ENCODE assay signal across 28 cellular contexts in the genomic region with DNA sequence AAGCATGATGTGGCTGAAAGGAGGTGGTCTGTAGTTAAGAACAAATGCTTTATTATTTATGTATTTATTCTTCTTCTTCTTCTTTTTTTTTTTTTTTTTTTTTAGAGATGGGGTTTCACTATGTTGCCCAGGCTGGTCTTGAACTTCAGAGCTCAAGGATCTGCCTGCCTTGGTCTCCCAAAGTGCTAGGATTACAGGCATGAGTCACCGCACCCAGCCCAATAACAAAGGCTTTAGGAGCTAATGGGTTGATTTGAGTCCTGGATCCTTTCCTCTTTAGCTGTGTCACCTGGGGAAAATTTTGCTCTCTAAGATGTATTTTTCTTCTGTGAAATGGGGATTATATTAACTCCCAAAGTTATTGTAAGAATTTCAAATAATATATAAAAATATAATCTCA.
A peak's percentile ranks its signal among the peaks of the same experiment; 100 is the strongest.
DNase-seq lines count a peak whose midpoint lies in the region; ATAC-seq, FAIRE-seq and TF ChIP-seq lines count a peak whose summit lies in the region.
"Had no signal": no experiment of that assay in that cellular context is flagged by ENCODE, and none has a peak within 500 bp of the region (broad histone marks: within the 10 kb centered on the region; RNA-seq: fewer than 3 reads in every experiment).

No MANE protein-coding gene starts in this region.

- H2AK5ac ChIP-seq in H1 (ENCODE audit: low read depth, low read length) (no peak overlapping the region), mesendoderm (ENCODE audit: low read length) (no peak overlapping the region)

- FAIRE-seq in H1 (lab: Jason Lieb, UNC) = no peak
- FAIRE-seq: A204.1, GM12878, GM12892, GM18507 had no signal

- TF ChIP-seq POLR2A in H1 (IDR thresholded peaks at IDR 0.05; ENCODE audit: control extremely low read depth in 1 of 2, low read depth in 2 of 2, low read length in 2 of 2) = no peak
- TF ChIP-seq POLR2A in esophagus muscularis mucosa (IDR thresholded peaks at IDR 0.05; ENCODE audit: low read depth) = no peak

- no peak overlapping the region for H3K27ac Mint-ChIP-seq in WTC11
- H3K27ac Mint-ChIP-seq in neural progenitor cell = no peak overlapping the region
- H3K27ac Mint-ChIP-seq: CD14-positive monocyte; CD4-positive, alpha-beta memory T cell; CD4-positive, CD25-positive, alpha-beta regulatory T cell; CD8-positive, alpha-beta memory T cell had no signal

- POLR2A ChIA-PET in WTC11 (lab: Charles Lee) (no interaction called here), H1 (lab: Charles Lee; ENCODE audit: partially characterized antibody) (interaction anchor here (1.6 kb wide), 1 partner anchor 15 kb away, joined by 5 read pairs; no protein-coding TSS in a partner anchor)

- H2AFZ ChIP-seq in H1 (ENCODE audit: low read length) (no peak overlapping the region), neural progenitor cell (replicated peaks) (no peak overlapping the region)

- H3K36me3 ChIP-seq in H1 (ENCODE audit: control insufficient read depth in 2 of 4, insufficient read depth in 4 of 4, low read length in 3 of 4) = no peaks in the 10 kb centered on the region
- no peaks in the 10 kb centered on the region for H3K36me3 ChIP-seq in esophagus muscularis mucosa
- H3K36me3 ChIP-seq in mesendoderm (ENCODE audit: control insufficient read depth, insufficient read depth, low read length) = no peaks in the 10 kb centered on the region
- no peaks in the 10 kb centered on the region for H3K36me3 ChIP-seq in neural progenitor cell
- H3K36me3 ChIP-seq: BE2C, BLaER1 had no signal

- TF ChIP-seq EP300 in H1 (IDR thresholded peaks at IDR 0.05; ENCODE audit: borderline replicate concordance in 1 of 2, low read depth in 2 of 2, low read length in 2 of 2) (no peak), esophagus muscularis mucosa (IDR thresholded peaks at IDR 0.05) (no peak)

- H2BK5ac ChIP-seq in H1 (ENCODE audit: low read depth, low read length) = no peak overlapping the region
- no peak overlapping the region for H2BK5ac ChIP-seq in mesendoderm (ENCODE audit: low read length)

- H3K27me3 Mint-ChIP-seq in WTC11 (ENCODE audit: low read depth) = no peaks in the 10 kb centered on the region
- H3K27me3 Mint-ChIP-seq in neural progenitor cell (ENCODE audit: insufficient read depth, low read depth) = no peaks in the 10 kb centered on the region
- H3K27me3 Mint-ChIP-seq: CD4-positive, alpha-beta memory T cell had no signal

- H3F3A ChIP-seq in neural progenitor cell (ENCODE audit: low read depth) = peaks cover 8% of the 10 kb centered on the region

- H4K91ac ChIP-seq in H1 (replicated peaks; ENCODE audit: insufficient read length, low read length) = no peak overlapping the region

- TF ChIP-seq CTCF in WTC11 (IDR thresholded peaks at IDR 0.05) (no peak), H1 (IDR thresholded peaks at IDR 0.05; ENCODE audit: control extremely low read depth in 1 of 3, insufficient read depth in 1 of 3, low read depth in 1 of 3, low read length in 3 of 3) (no peak), esophagus muscularis mucosa (IDR thresholded peaks at IDR 0.05) (no peak), neural progenitor cell (IDR thresholded peaks at IDR 0.05) (no peak)

- no CpG with 5 or more reads among the region's 1 CpG for WGBS in H1 (ENCODE audit: extremely low coverage in 1 of 2, insufficient coverage in 1 of 2, insufficient read length in 1 of 2, insufficient replicate concordance in 2 of 2, low coverage in 1 of 2, low lambda C conversion rate in 2 of 2, missing lambda C conversion rate in 1 of 2), 2 experiments
- 93% methylated on average over 1 of the region's 1 CpG for WGBS in esophagus muscularis mucosa
- WGBS in mesendoderm (ENCODE audit: extremely low coverage, insufficient coverage, low lambda C conversion rate) = no CpG with 5 or more reads among the region's 1 CpG

- H2BK120ac ChIP-seq in H1 (replicated peaks; ENCODE audit: low read depth, low read length) (no peak overlapping the region), mesendoderm (ENCODE audit: low read depth, low read length) (no peak overlapping the region)

- no peaks in the 10 kb centered on the region for H3K79me1 ChIP-seq in H1 (ENCODE audit: low read depth, low read length)
- no peaks in the 10 kb centered on the region for H3K79me1 ChIP-seq in mesendoderm (ENCODE audit: low read length)

- H4K20me1 ChIP-seq in H1 (replicated peaks in 1 of 2; ENCODE audit: control insufficient read depth in 1 of 2, insufficient read depth in 2 of 2, low read length in 2 of 2) (no peaks in the 10 kb centered on the region), neural progenitor cell (ENCODE audit: low read depth) (no peaks in the 10 kb centered on the region)
- H4K20me1 ChIP-seq: BLaER1 had no signal

- H2BK15ac ChIP-seq in H1 (ENCODE audit: low read length) (no peak overlapping the region), mesendoderm (replicated peaks; ENCODE audit: low read depth) (no peak overlapping the region)

- H3K4ac ChIP-seq in H1 (replicated peaks; ENCODE audit: insufficient read length, low read depth, low read length) (no peak overlapping the region), mesendoderm (ENCODE audit: low read depth, low read length) (no peak overlapping the region)

- intact Hi-C loops in esophagus muscularis mucosa (cut with DNase I) = no loop called here

- H3K18ac ChIP-seq in H1 (ENCODE audit: extremely low read depth, low read length) = no peak overlapping the region
- H3K18ac ChIP-seq in mesendoderm (ENCODE audit: low read length) = no peak overlapping the region

- H3K4me3 Mint-ChIP-seq in WTC11 (no peak overlapping the region), neural progenitor cell (no peak overlapping the region)
- H3K4me3 Mint-ChIP-seq: CD14-positive monocyte; CD4-positive, alpha-beta memory T cell; CD4-positive, CD25-positive, alpha-beta regulatory T cell; CD8-positive, alpha-beta memory T cell had no signal

- H3K23ac ChIP-seq in H1 (ENCODE audit: insufficient read length) = no peak overlapping the region
- no peak overlapping the region for H3K23ac ChIP-seq in mesendoderm (ENCODE audit: low read length)

- ATAC-seq in WTC11 = no peak
- ATAC-seq in HG03045 (IDR thresholded peaks at IDR 0.05; ENCODE audit: unreplicated experiment) = no peak
- ATAC-seq: GM12878 had no signal

- H3K4me2 ChIP-seq in H1 (ENCODE audit: insufficient read depth in 1 of 2, low read depth in 2 of 2, low read length in 2 of 2) = no peak overlapping the region
- H3K4me2 ChIP-seq in mesendoderm (ENCODE audit: low read length) = no peak overlapping the region
- H3K4me2 ChIP-seq in neural progenitor cell = no peak overlapping the region
- H3K4me2 ChIP-seq: BLaER1 had no signal

- H3K4me1 Mint-ChIP-seq in WTC11 = peaks cover 27% of the 10 kb centered on the region
- H3K4me1 Mint-ChIP-seq in neural progenitor cell = peaks cover 8% of the 10 kb centered on the region
- H3K4me1 Mint-ChIP-seq: CD14-positive monocyte; CD4-positive, CD25-positive, alpha-beta regulatory T cell; CD8-positive, alpha-beta memory T cell had no signal

- no peak overlapping the region for H4K5ac ChIP-seq in H1 (ENCODE audit: insufficient read length, low read depth, low read length)
- no peak overlapping the region for H4K5ac ChIP-seq in mesendoderm (ENCODE audit: low read length)

- H3K36me3 Mint-ChIP-seq in WTC11 (no peaks in the 10 kb centered on the region; the same call in 1 of the 2 replicates), neural progenitor cell (no peaks in the 10 kb centered on the region)
- H3K36me3 Mint-ChIP-seq: CD14-positive monocyte; CD4-positive, alpha-beta memory T cell; CD4-positive, CD25-positive, alpha-beta regulatory T cell; CD8-positive, alpha-beta memory T cell had no signal

- no peak for DNase-seq in WTC11 (ENCODE audit: low spot score)
- DNase-seq in H1 (ENCODE audit: low read depth in 1 of 2, low spot score in 2 of 2) = no peak
- DNase-seq in esophagus muscularis mucosa (ENCODE audit: extremely low spot score) = peak; percentile 26
- DNase-seq in mesendoderm = peak; percentile 55
- no peak for DNase-seq in neural progenitor cell (ENCODE audit: low spot score)
- DNase-seq in SW 1271 (lab: John Stamatoyannopoulos, UW) = no peak
- DNase-seq: 8988T; ACHN; BE2C; C1 segment of cervical spinal cord; CD4-positive, alpha-beta memory T cell; CD4-positive, CD25-positive, alpha-beta regulatory T cell; CD8-positive, alpha-beta memory T cell; COR-L47; DMS 273 treated with DMSO at 0.1 percent for 48 hours; DMS153; DMS53; DMS79; DND-41; EL; GDM1 had no signal

- H3K9ac ChIP-seq in H1 (replicated peaks in 1 of 4; ENCODE audit: extremely low read depth in 1 of 4, low read depth in 3 of 4, low read length in 3 of 4) (no peak overlapping the region), mesendoderm (ENCODE audit: low read length) (no peak overlapping the region), neural progenitor cell (no peak overlapping the region)
- H3K9ac ChIP-seq: BLaER1 had no signal

- CTCF ChIA-PET in WTC11 (lab: Charles Lee) (interaction anchor here (1.2 to 1.5 kb wide), 2 partner anchors 61 to 93 kb away, joined by 3 to 4 read pairs; no protein-coding TSS in a partner anchor), H1 (lab: Charles Lee; ENCODE audit: partially characterized antibody) (interaction anchor here (0.7 to 4.8 kb wide), 5 partner anchors 11 to 173 kb away, joined by 3 to 20 read pairs (median 4); no protein-coding TSS in a partner anchor)

- H3K9me3 ChIP-seq in H1 (ENCODE audit: insufficient read depth in 2 of 2, low read depth in 1 of 2, low read length in 1 of 2) (no peaks in the 10 kb centered on the region), esophagus muscularis mucosa (no peaks in the 10 kb centered on the region), neural progenitor cell (ENCODE audit: low read depth) (no peaks in the 10 kb centered on the region)
- H3K9me3 ChIP-seq: BE2C had no signal

- H3K4me1 ChIP-seq in H1 (replicated peaks in 1 of 4; ENCODE audit: control insufficient read depth in 3 of 4, insufficient read depth in 4 of 4, low read length in 3 of 4) (peaks cover 0 to 3% (median 0%) of the 10 kb centered on the region in 4 experiments; a peak in 2 of 7 replicates), esophagus muscularis mucosa (no peaks in the 10 kb centered on the region), mesendoderm (ENCODE audit: control insufficient read depth, low read depth, low read length) (peaks cover 6% of the 10 kb centered on the region), neural progenitor cell (peaks cover 32% of the 10 kb centered on the region)
- H3K4me1 ChIP-seq: BLaER1 had no signal

- H4K8ac ChIP-seq in H1 (ENCODE audit: extremely low read depth, insufficient read depth, low read length) = no peak overlapping the region
- no peak overlapping the region for H4K8ac ChIP-seq in mesendoderm (ENCODE audit: low read depth, low read length)

- H2BK12ac ChIP-seq in H1 (ENCODE audit: low read depth, low read length) = no peak overlapping the region

- no peaks in the 10 kb centered on the region for H3K27me3 ChIP-seq in H1 (replicated peaks in 1 of 4; ENCODE audit: control insufficient read depth in 3 of 4, extremely low read depth in 1 of 4, insufficient read depth in 3 of 4, low read length in 3 of 4)
- H3K27me3 ChIP-seq in esophagus muscularis mucosa = no peaks in the 10 kb centered on the region
- no peaks in the 10 kb centered on the region for H3K27me3 ChIP-seq in mesendoderm (ENCODE audit: insufficient read depth, low read length, poor library complexity)
- H3K27me3 ChIP-seq in neural progenitor cell = no peaks in the 10 kb centered on the region
- H3K27me3 ChIP-seq: BE2C, BLaER1 had no signal

- H3K56ac ChIP-seq in H1 (replicated peaks; ENCODE audit: insufficient read length, low read depth, low read length) (no peak overlapping the region), mesendoderm (ENCODE audit: low read length) (no peak overlapping the region)

- H3K4me3 ChIP-seq in H1 (ENCODE audit: extremely low read depth in 1 of 4, insufficient read depth in 2 of 4, low read depth in 3 of 4, low read length in 4 of 4) (no peak overlapping the region), esophagus muscularis mucosa (no peak overlapping the region), mesendoderm (ENCODE audit: low read length) (no peak overlapping the region), neural progenitor cell (no peak overlapping the region)
- H3K4me3 ChIP-seq: BLaER1, GM12878 had no signal

- H3K9me3 Mint-ChIP-seq in WTC11 (peaks cover 12% of the 10 kb centered on the region), neural progenitor cell (no peaks in the 10 kb centered on the region)
- H3K9me3 Mint-ChIP-seq: CD4-positive, CD25-positive, alpha-beta regulatory T cell; CD8-positive, alpha-beta memory T cell had no signal

- H3K23me2 ChIP-seq in H1 (ENCODE audit: low read depth, low read length) = no peaks in the 10 kb centered on the region

- H3K14ac ChIP-seq in H1 (ENCODE audit: insufficient read length) = no peak overlapping the region

- no peaks in the 10 kb centered on the region for H3K79me2 ChIP-seq in H1 (ENCODE audit: control insufficient read depth in 1 of 2, insufficient read depth in 2 of 2, low read length in 2 of 2)
- no peaks in the 10 kb centered on the region for H3K79me2 ChIP-seq in mesendoderm (ENCODE audit: control insufficient read depth, insufficient read depth, low read length)
- no peaks in the 10 kb centered on the region for H3K79me2 ChIP-seq in neural progenitor cell (ENCODE audit: low read depth)

- TF ChIP-seq RAD21 in H1 (IDR thresholded peaks at IDR 0.05 in 1 of 2, conservative IDR thresholded peaks at IDR 0.05 in 1 of 2; ENCODE audit: low read depth in 2 of 2, low read length in 2 of 2) = no peak

- H3K27ac ChIP-seq in H1 (ENCODE audit: low read depth, low read length) (no peak overlapping the region), esophagus muscularis mucosa (replicated peaks in 1 of 4) (no peak overlapping the region), mesendoderm (ENCODE audit: low read depth, low read length) (no peak overlapping the region), neural progenitor cell (no peak overlapping the region)
- H3K27ac ChIP-seq: BLaER1 had no signal

- H2BK20ac ChIP-seq in H1 (ENCODE audit: low read length) = no peak overlapping the region

Comparison
In these comparisons a context has a peak if more than half of its experiments do, and no peak if none do; other contexts are left out.
1. DNase-seq: peak in esophagus muscularis mucosa (single experiment) and mesendoderm (single experiment); none in WTC11 (single experiment), H1 (0 of 2), neural progenitor cell (single experiment) and SW 1271 (0 of 2).